In genomic region chr6:106513813-106514212, GRCh38 we compare ENCODE assay signal across 10 cellular contexts.
A peak's percentile ranks its signal among the peaks of the same experiment; 100 is the strongest.
DNase-seq lines count a peak whose midpoint lies in the region; ATAC-seq, FAIRE-seq and TF ChIP-seq lines count a peak whose summit lies in the region.
"Had no signal": no experiment of that assay in that cellular context is flagged by ENCODE, and none has a peak within 500 bp of the region (broad histone marks: within the 10 kb centered on the region; RNA-seq: fewer than 3 reads in every experiment).

No MANE protein-coding gene starts in this region.

- ATAC-seq in GM21786 (IDR thresholded peaks at IDR 0.05; ENCODE audit: unreplicated experiment) = no peak
- ATAC-seq: A549 had no signal

- H3K9me3 ChIP-seq in OCI-LY7 (ENCODE audit: low read length) = no peaks in the 10 kb centered on the region
- no peaks in the 10 kb centered on the region for H3K9me3 ChIP-seq in small intestine (ENCODE audit: control insufficient read depth, low read depth)
- no peaks in the 10 kb centered on the region for H3K9me3 ChIP-seq in ascending aorta
- H3K9me3 ChIP-seq: A549 had no signal

- no peak for FAIRE-seq in small intestine (lab: Jason Lieb, UNC)
- FAIRE-seq: A549 had no signal

- BruUV-seq in OCI-LY7 (replicated peaks; lab: Mats Ljungman, UMichigan) = no TSS peak

- peaks cover 5% of the 10 kb centered on the region; the same call in 1 of the 2 replicates for H3K36me3 ChIP-seq in OCI-LY7 (ENCODE audit: insufficient read depth, low read length)
- H3K36me3 ChIP-seq in small intestine (ENCODE audit: control insufficient read depth in 2 of 2, insufficient read depth in 2 of 2, low read length in 2 of 2) = no peaks in the 10 kb centered on the region
- H3K36me3 ChIP-seq in ascending aorta = no peaks in the 10 kb centered on the region

- no peaks in the 10 kb centered on the region for H4K20me1 ChIP-seq in OCI-LY7 (ENCODE audit: insufficient read depth, low read length)

- H3K4me2 ChIP-seq in OCI-LY7 (ENCODE audit: low read length) = peak overlapping the region; percentile 97
- H3K4me2 ChIP-seq: A549 had no signal

- H3K9me2 ChIP-seq in OCI-LY7 (ENCODE audit: insufficient read depth, low read length) = no peaks in the 10 kb centered on the region

- H3K79me2 ChIP-seq in OCI-LY7 (ENCODE audit: insufficient read depth, low read depth, low read length) = peaks cover 70% of the 10 kb centered on the region

- TF ChIP-seq CTCF in OCI-LY7 (conservative IDR thresholded peaks at IDR 0.05; ENCODE audit: low read length) (peak; percentile 31; the same call in 1 of the 2 replicates), ascending aorta (IDR thresholded peaks at IDR 0.05) (no peak)

- CTCF ChIA-PET in OCI-LY7 (lab: Charles Lee; ENCODE audit: unreplicated experiment) = no interaction called here

- H3K27me3 ChIP-seq in small intestine (ENCODE audit: control insufficient read depth in 2 of 2, insufficient read depth in 2 of 2, low read length in 2 of 2) = no peaks in the 10 kb centered on the region
- no peaks in the 10 kb centered on the region for H3K27me3 ChIP-seq in ascending aorta

- peaks cover 55% of the 10 kb centered on the region for H3K4me1 ChIP-seq in OCI-LY7 (ENCODE audit: insufficient read depth, low read length, poor library complexity, severe bottlenecking)
- no peaks in the 10 kb centered on the region for H3K4me1 ChIP-seq in small intestine (ENCODE audit: control insufficient read depth in 2 of 2, insufficient read depth in 1 of 2, low read depth in 1 of 2, low read length in 1 of 2)
- peaks cover 3 to 17% of the 10 kb centered on the region in 2 donors for H3K4me1 ChIP-seq in ascending aorta

- H2AFZ ChIP-seq in OCI-LY7 (ENCODE audit: low read length) = peak overlapping the region; percentile 80; the same call in 1 of the 2 replicates

- POLR2A ChIA-PET in OCI-LY7 (lab: Charles Lee) = interaction anchor here (0.7 to 6.8 kb wide), 10 partner anchors 8 to 524 kb away, joined by 3 to 157 read pairs (median 4); no protein-coding TSS in a partner anchor

- intact Hi-C loops in OCI-LY7 (cut with micrococcal nuclease; ENCODE audit: unreplicated experiment) = loop anchor here (5.0 to 10.0 kb wide), 6 partner anchors 187 to 1143 kb away; partner anchors contain the start of genes ATG5 and BEND3
- intact Hi-C loops in ascending aorta (cut with DNase I) = loop anchor here (5.0 to 10.0 kb wide), 2 partner anchors 67 to 909 kb away; no protein-coding TSS in a partner anchor

- H3K27ac ChIP-seq in OCI-LY7 (ENCODE audit: low read depth, low read length, poor library complexity, severe bottlenecking) (peak overlapping the region; percentile 88), epithelial cell of prostate (peak overlapping the region; percentile 75), small intestine (ENCODE audit: low read depth in 1 of 2, low read length in 1 of 2) (peak overlapping the region; percentile 98 to 100), ascending aorta (no peak overlapping the region)
- H3K27ac ChIP-seq: A549 had no signal

- WGBS in small intestine, 3 donors = 11 to 38% (median 18%) methylated on average over 2 of the region's 2 CpGs

- H3K4me3 ChIP-seq in OCI-LY7 (ENCODE audit: low read depth, low read length, poor library complexity, severe bottlenecking) (peak overlapping the region; percentile 84), small intestine (ENCODE audit: low read depth in 1 of 2, low read length in 2 of 2) (peak overlapping the region; percentile 85 to 96), ascending aorta (no peak overlapping the region)
- H3K4me3 ChIP-seq: A549 had no signal

- DNase-seq in NCI-H524 (lab: John Stamatoyannopoulos, UW) (peak; percentile 20 to 50), NCI-H524 treated with DMSO at 0.1 percent for 48 hours (lab: John Stamatoyannopoulos, UW) (no peak), OCI-LY7 (ENCODE audit: low spot score) (peak; percentile 77), epithelial cell of prostate (ENCODE audit: low read depth, low spot score) (no peak), small intestine (no peak), ascending aorta (ENCODE audit: low spot score in 2 of 2) (no peak), GDM1 (lab: John Stamatoyannopoulos, UW) (no peak)
- DNase-seq: NCI-H510A had no signal

Comparison
In these comparisons a context has a peak if more than half of its experiments do, and no peak if none do; other contexts are left out.
1. DNase-seq: peak in NCI-H524 (2 of 2) and OCI-LY7 (single experiment); none in NCI-H524 treated with DMSO at 0.1 percent for 48 hours (single experiment), epithelial cell of prostate (single experiment), small intestine (single experiment), ascending aorta (0 of 2) and GDM1 (single experiment).
2. H3K27ac ChIP-seq: peak in OCI-LY7 (single experiment), epithelial cell of prostate (single experiment) and small intestine (2 of 2); none in ascending aorta (0 of 2).
3. H3K4me3 ChIP-seq: peak in OCI-LY7 (single experiment) and small intestine (2 of 2); none in ascending aorta (0 of 2).